In genomic region chr4:90226734-90227133, GRCh38 we compare ENCODE assay signal across 26 cellular contexts.
DNase-seq lines count a peak whose midpoint lies in the region; TF ChIP-seq lines count a peak whose summit lies in the region.
"Had no signal": no experiment of that assay in that cellular context is flagged by ENCODE, and none has a peak within 500 bp of the region (broad histone marks: within the 10 kb centered on the region; RNA-seq: fewer than 3 reads in every experiment).

No MANE protein-coding gene starts in this region.

- H3K27ac ChIP-seq in coronary artery = no peak overlapping the region
- H3K27ac ChIP-seq: epithelial cell of prostate, heart left ventricle, ovary, VCaP had no signal

- TF ChIP-seq CTCF in coronary artery (IDR thresholded peaks at IDR 0.05) = no peak

- POLR2A ChIA-PET in HEK293T (lab: Yijun Ruan, JAX) = no interaction called here

- H3K4me3 ChIP-seq in coronary artery = no peak overlapping the region
- H3K4me3 ChIP-seq: heart left ventricle, ovary, smooth muscle cell had no signal

- TF ChIP-seq EP300 in Ishikawa (IDR thresholded peaks at IDR 0.05; ENCODE audit: borderline replicate concordance) = no peak

- DNase-seq in Daoy (ENCODE audit: low read depth) = peak; percentile 6
- DNase-seq in amniotic epithelial cell (ENCODE audit: low read depth) = peak; percentile 0
- peak; percentile 73 for DNase-seq in kidney glomerular epithelial cell (lab: John Stamatoyannopoulos, UW)
- DNase-seq in NCI-H446 treated with DMSO at 0.1 percent for 48 hours (lab: John Stamatoyannopoulos, UW) = no peak
- DNase-seq in coronary artery (ENCODE audit: low spot score) = no peak
- DNase-seq in HEK293T (ENCODE audit: extremely low spot score) = no peak
- DNase-seq in putamen (ENCODE audit: low spot score) = no peak
- DNase-seq: activated CD4-positive, alpha-beta T cell treated with anti-CD3 and anti-CD28 coated beads for 4 hours; activated effector memory CD4-positive, alpha-beta T cell treated with anti-CD3 and anti-CD28 coated beads, Interleukin-2, amount 50 U/mL, for 16 hours; activated naive CD8-positive, alpha-beta T cell treated with anti-CD3 and anti-CD28 coated beads, Interleukin-2, amount 10 ng/mL, durations not matched to agents 7 days and 5 days; activated T-cell treated with anti-CD3 and anti-CD28 coated beads, Interleukin-2, amount 50 U/mL, for 1 hour; BE2C; effector CD8-positive, alpha-beta T cell; GDM1; heart left ventricle; KBM-7; NCI-H1417 treated with DMSO at 0.1 percent for 48 hours; NCI-H2081 treated with DMSO at 0.1 percent for 48 hours; NCI-H345; ovary; stimulated activated CD4-positive, alpha-beta T cell treated with anti-CD3 and anti-CD28 coated beads, Interleukin-2, amount 100 ng/mL, for 24 hours; trophoblast cell had no signal

- CTCF ChIA-PET in HEK293T (lab: Yijun Ruan, JAX) = no interaction called here

- TF ChIP-seq RAD21 in Ishikawa (IDR thresholded peaks at IDR 0.05; ENCODE audit: low read depth) = no peak

TF ChIP-seq in Ishikawa, 13 proteins besides CTCF, POLR2A, EP300 and RAD21:
- peak; percentile 89 for TF ChIP-seq TEAD4 (IDR thresholded peaks at IDR 0.05)
- TF ChIP-seq ZBTB7A (IDR thresholded peaks at IDR 0.05; ENCODE audit: low read depth) = no peak
- TF ChIP-seq CREB1 (IDR thresholded peaks at IDR 0.05; ENCODE audit: low read depth) = no peak
- peak; percentile 81 for TF ChIP-seq NFIC (IDR thresholded peaks at IDR 0.05)

TF ChIP-seq in HEK293T, 16 proteins besides CTCF, POLR2A, EP300 and RAD21:
- TF ChIP-seq ZNF384 (IDR thresholded peaks at IDR 0.05) = no peak
- no peak for TF ChIP-seq CTBP1 (IDR thresholded peaks at IDR 0.05; ENCODE audit: borderline replicate concordance)
- no peak for TF ChIP-seq SUZ12 (IDR thresholded peaks at IDR 0.05)
- no peak for TF ChIP-seq NFRKB (IDR thresholded peaks at IDR 0.05)
- no peak for TF ChIP-seq TARDBP (IDR thresholded peaks at IDR 0.05)
- no peak for TF ChIP-seq FOXM1 (IDR thresholded peaks at IDR 0.05; ENCODE audit: borderline replicate concordance)

Comparison
In these comparisons a context has a peak if more than half of its experiments do, and no peak if none do; other contexts are left out.
1. DNase-seq: peak in Daoy (single experiment), amniotic epithelial cell (single experiment) and kidney glomerular epithelial cell (single experiment); none in NCI-H446 treated with DMSO at 0.1 percent for 48 hours (single experiment), coronary artery (single experiment), HEK293T (single experiment) and putamen (single experiment).